27 cellular contexts compared by ENCODE assay signal in the genomic region with DNA sequence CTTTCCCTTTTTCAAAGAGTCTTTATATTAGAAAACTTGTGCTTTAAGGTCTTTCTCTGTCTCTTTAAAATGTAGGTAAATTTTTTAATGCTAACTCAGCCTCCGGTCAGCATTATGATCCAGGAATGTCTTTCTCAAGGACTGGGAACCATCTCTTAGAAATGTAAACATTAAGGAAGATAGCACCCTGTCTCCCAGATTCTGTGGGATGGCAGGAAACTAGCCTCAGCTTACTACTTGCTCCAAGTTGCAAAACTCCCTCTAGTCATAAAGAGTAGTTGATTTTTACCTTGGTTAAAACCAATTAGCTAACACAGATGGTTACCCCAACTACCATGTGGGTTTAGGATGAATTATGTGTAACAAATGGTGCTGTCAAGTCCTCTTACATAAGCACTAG. TPM values are rescaled to one million over a fixed set of nuclear protein-coding genes. Genes with fewer than 3 reads are reported as not detected.
"Had no signal": no experiment of that assay in that cellular context is flagged by ENCODE, and none has a peak within 500 bp of the region (broad histone marks: within the 10 kb centered on the region; RNA-seq: fewer than 3 reads in every experiment).

No MANE protein-coding gene starts in this region.

- H3K9me3 ChIP-seq: Peyer's patch, SK-N-SH had no signal

- H3K9me2 ChIP-seq: SK-N-SH had no signal

- H3K4me2 ChIP-seq: SK-N-SH had no signal

- H3K27ac ChIP-seq: HL-60, Peyer's patch had no signal

- H3K4me3 ChIP-seq: MG63, Peyer's patch had no signal

- H3K4me1 ChIP-seq: Peyer's patch had no signal

- H3K27me3 ChIP-seq: Peyer's patch had no signal

- DNase-seq: Karpas-422, KG1, MG63, NCI-H1092, NCI-H1105 treated with DMSO at 0.1 percent for 48 hours, NCI-H1417 treated with DMSO at 0.1 percent for 48 hours, NCI-H146, NCI-H1694 treated with DMSO at 0.1 percent for 48 hours, NCI-H1930, NCI-H2081, NCI-H2107, NCI-H2227 treated with DMSO at 0.1 percent for 48 hours, NCI-H446, NCI-H510A, NCI-H524 treated with DMSO at 0.1 percent for 48 hours, NCI-H69, NCI-H774, PC-3, Peyer's patch, SHP77, SK-N-SH, SW 1271, T-cell had no signal

- H3K36me3 ChIP-seq: MG63, Peyer's patch had no signal

- ATAC-seq: PC-3, T-cell had no signal

- H3K9ac ChIP-seq: SK-N-SH had no signal

RNA-seq across cellular contexts. Expression of a gene that starts 4.7 kb away (rescaled TPM):
- total RNA-seq: OCI-LY7, PC-3, Peyer's patch, RPMI7951, SK-MEL-5, T-cell had no signal
- polyA plus RNA-seq: SK-N-SH had no signal

RNA-seq across cellular contexts. Expression of a gene that starts 39.6 kb away (rescaled TPM):
- total RNA-seq: OCI-LY7, PC-3, Peyer's patch, RPMI7951, SK-MEL-5, T-cell had no signal
- polyA plus RNA-seq: SK-N-SH had no signal

RNA-seq across cellular contexts. Expression of a gene that starts 50.2 kb away (rescaled TPM):
- total RNA-seq: OCI-LY7, SK-MEL-5, T-cell had no signal
- polyA plus RNA-seq: SK-N-SH had no signal
